ENCODE assay signal across 8 cellular contexts in genomic region chr11:44133335-44133946, GRCh38. TPM values are rescaled to one million over a fixed set of nuclear protein-coding genes. Genes with fewer than 3 reads are reported as not detected.
DNase-seq lines count a peak whose midpoint lies in the region; FAIRE-seq and TF ChIP-seq lines count a peak whose summit lies in the region.

No MANE protein-coding gene starts in this region.

- FAIRE-seq in urothelium cell line (lab: Jason Lieb, UNC), result no peak

- no peaks in the 10 kb centered on the region for H3K27me3 ChIP-seq in iPS DF 6.9 (ENCODE audit: control insufficient read depth, insufficient read depth, low read length)
- H3K27me3 ChIP-seq in effector memory CD4-positive, alpha-beta T cell (replicated peaks; ENCODE audit: control insufficient read depth, insufficient read depth, low read length, poor library complexity, severe bottlenecking), result no peaks in the 10 kb centered on the region

- TF ChIP-seq CTCF in WI38 (IDR thresholded peaks at IDR 0.05; ENCODE audit: low read depth, low read length), result peak; percentile 66

- no CpG with 5 or more reads among the region's 1 CpG for WGBS in iPS DF 6.9 (ENCODE audit: insufficient coverage, insufficient read length)

- DNase-seq in D341Med (ENCODE audit: low spot score) (peak; percentile 55), HuH-7 (ENCODE audit: low spot score) (peak; percentile 15), iPS DF 6.9 (ENCODE audit: low read depth, low spot score) (peak; percentile 9), urothelium cell line (ENCODE audit: low spot score) (peak; percentile 27), mesenteric fat pad (ENCODE audit: low spot score) (no peak), HuH-7.5 (ENCODE audit: low spot score) (no peak)
- DNase-seq in effector memory CD4-positive, alpha-beta T cell, result no peak

- no peak overlapping the region for H3K27ac ChIP-seq in iPS DF 6.9 (ENCODE audit: low read length)
- H3K27ac ChIP-seq in effector memory CD4-positive, alpha-beta T cell (ENCODE audit: insufficient read depth, low read length, poor library complexity, severe bottlenecking), result no peak overlapping the region

- H3K4me1 ChIP-seq in iPS DF 6.9 (ENCODE audit: control insufficient read depth, insufficient read depth, low read length), result no peaks in the 10 kb centered on the region
- no peaks in the 10 kb centered on the region for H3K4me1 ChIP-seq in effector memory CD4-positive, alpha-beta T cell (ENCODE audit: control insufficient read depth, insufficient read depth, low read length, poor library complexity, severe bottlenecking)

- H3K36me3 ChIP-seq in iPS DF 6.9 (ENCODE audit: control insufficient read depth, insufficient read depth, low read length), result no peaks in the 10 kb centered on the region
- peaks cover 24% of the 10 kb centered on the region for H3K36me3 ChIP-seq in effector memory CD4-positive, alpha-beta T cell (ENCODE audit: control insufficient read depth, insufficient read depth, low read length)

- no peak overlapping the region for H3K4me3 ChIP-seq in WI38 (ENCODE audit: low read depth, low read length)
- H3K4me3 ChIP-seq in iPS DF 6.9 (ENCODE audit: low read length), result no peak overlapping the region
- no peak overlapping the region for H3K4me3 ChIP-seq in effector memory CD4-positive, alpha-beta T cell (ENCODE audit: insufficient read depth, low read depth, low read length, poor library complexity, severe bottlenecking)

- no peaks in the 10 kb centered on the region for H3K9me3 ChIP-seq in iPS DF 6.9 (ENCODE audit: control insufficient read depth, insufficient read depth, low read length)
- no peaks in the 10 kb centered on the region for H3K9me3 ChIP-seq in effector memory CD4-positive, alpha-beta T cell (ENCODE audit: control insufficient read depth, low read length)

RNA-seq across cellular contexts. Expression of gene EXT2, which starts 38.0 kb away (rescaled TPM):
- total RNA-seq in mesenteric fat pad, result 54.3 TPM

Comparison
In these comparisons a context has a peak if more than half of its experiments do, and no peak if none do; other contexts are left out.
1. DNase-seq: peak in D341Med (single experiment), HuH-7 (single experiment), iPS DF 6.9 (single experiment) and urothelium cell line (single experiment); none in effector memory CD4-positive, alpha-beta T cell (0 of 3), mesenteric fat pad (single experiment) and HuH-7.5 (single experiment).